8 cellular contexts compared by ENCODE assay signal in genomic region chr14:31025335-31026075, GRCh38.
DNase-seq lines count a peak whose midpoint lies in the region; ATAC-seq and TF ChIP-seq lines count a peak whose summit lies in the region.

A gene with protein sequence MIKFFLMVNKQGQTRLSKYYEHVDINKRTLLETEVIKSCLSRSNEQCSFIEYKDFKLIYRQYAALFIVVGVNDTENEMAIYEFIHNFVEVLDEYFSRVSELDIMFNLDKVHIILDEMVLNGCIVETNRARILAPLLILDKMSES (plus strand): TSS chr14:31025649. CDS start chr14:31066197, 40,548 bp downstream.

- no peaks in the 10 kb centered on the region for H3K36me3 ChIP-seq in mucosa of stomach (ENCODE audit: control insufficient read depth, insufficient read depth, low read length)

- H3K9ac ChIP-seq in mucosa of stomach (ENCODE audit: low read length), result peak within 1 kb of the TSS; percentile 99

- H3K9me3 ChIP-seq in mucosa of stomach (ENCODE audit: control insufficient read depth, low read length), result no peaks in the 10 kb centered on the region

- ATAC-seq in HG02840 (IDR thresholded peaks at IDR 0.05; ENCODE audit: low FRiP score, unreplicated experiment) (peak; percentile 20), GM18858 (IDR thresholded peaks at IDR 0.05; ENCODE audit: unreplicated experiment) (no peak)

- peak; percentile 26 for TF ChIP-seq POLR2A in GM10847 (IDR thresholded peaks at IDR 0.05; ENCODE audit: extremely low read depth, insufficient read length)

- H3K4me3 ChIP-seq in mucosa of stomach (ENCODE audit: low read length), result peak within 1 kb of the TSS; percentile 88

- DNase-seq in NCI-H82 treated with DMSO at 0.1 percent for 48 hours (lab: John Stamatoyannopoulos, UW; ENCODE audit: unreplicated experiment) (peak; percentile 5), activated T-cell treated with anti-CD3 and anti-CD28 coated beads for 24 hours (ENCODE audit: low read depth) (peak; percentile 44), epithelial cell of prostate (ENCODE audit: low read depth, low spot score) (no peak)
- DNase-seq in stimulated activated CD8-positive, alpha-beta memory T cell treated with anti-CD3 and anti-CD28 coated beads, Interleukin-7, amount 100 ng/mL, for 24 hours (ENCODE audit: low read depth), result peak; percentile 24

- peaks cover 7% of the 10 kb centered on the region for H3K4me1 ChIP-seq in mucosa of stomach (ENCODE audit: control insufficient read depth, insufficient read depth, low read length)

- H3K27me3 ChIP-seq in mucosa of stomach (ENCODE audit: control insufficient read depth, insufficient read depth, low read length), result no peaks in the 10 kb centered on the region

- peak within 1 kb of the TSS; percentile 98 for H3K27ac ChIP-seq in epithelial cell of prostate
